ENCODE assay signal across 28 cellular contexts in genomic region chr10:76858721-76859120, GRCh38.
"Had no signal": no experiment of that assay in that cellular context is flagged by ENCODE, and none has a peak within 500 bp of the region (broad histone marks: within the 10 kb centered on the region; RNA-seq: fewer than 3 reads in every experiment).

No MANE protein-coding gene starts in this region.

- H3K9me3 Mint-ChIP-seq: endodermal cell had no signal

- H3K4me1 ChIP-seq: colonic mucosa, esophagus muscularis mucosa, esophagus squamous epithelium, foreskin keratinocyte, gastrocnemius medialis, gastroesophageal sphincter, heart left ventricle had no signal

- H3K36me3 ChIP-seq: colonic mucosa, esophagus muscularis mucosa, esophagus squamous epithelium, gastrocnemius medialis, gastroesophageal sphincter, heart left ventricle had no signal

- H3K4me2 ChIP-seq: hepatocyte had no signal

- H3K27ac ChIP-seq: colonic mucosa, coronary artery, dorsolateral prefrontal cortex, epithelial cell of prostate, esophagus muscularis mucosa, esophagus squamous epithelium, foreskin keratinocyte, gastrocnemius medialis, gastroesophageal sphincter, heart left ventricle, hepatocyte had no signal

- FAIRE-seq: colon, endometrium, endothelial cell of umbilical vein had no signal

- H3K27me3 ChIP-seq: colonic mucosa, dorsolateral prefrontal cortex, esophagus muscularis mucosa, esophagus squamous epithelium, foreskin keratinocyte, gastrocnemius medialis, gastroesophageal sphincter, heart left ventricle, hepatocyte had no signal

- H3K79me2 ChIP-seq: hepatocyte had no signal

- H2AFZ ChIP-seq: hepatocyte had no signal

- H3K27ac Mint-ChIP-seq: dendritic cell treated with granulocyte-macrophage colony-stimulating factor and Interleukin-4, amounts not matched to agents 40 ng/mL and 50 ng/mL, for 4 days; effector memory CD8-positive, alpha-beta T cell; endodermal cell had no signal

- DNase-seq: colonic mucosa; cortex of kidney; dermis blood vessel endothelial cell; dorsolateral prefrontal cortex; effector CD4-positive, alpha-beta T cell; effector CD8-positive, alpha-beta T cell; effector memory CD4-positive, alpha-beta T cell; effector memory CD8-positive, alpha-beta T cell; endodermal cell; erythroblast; esophagus squamous epithelium; foreskin fibroblast; foreskin keratinocyte; foreskin melanocyte; gastrocnemius medialis; glutamatergic neuron; head of caudate nucleus; heart left ventricle had no signal

- ATAC-seq: effector memory CD8-positive, alpha-beta T cell; esophagus mucosa; foreskin keratinocyte; gastrocnemius medialis; gastroesophageal sphincter; heart left ventricle had no signal

- H3K9me3 ChIP-seq: colonic mucosa, esophagus muscularis mucosa, esophagus squamous epithelium, gastrocnemius medialis, gastroesophageal sphincter had no signal

- H3K4me1 Mint-ChIP-seq: endodermal cell had no signal

- H3K27me3 Mint-ChIP-seq: effector memory CD8-positive, alpha-beta T cell had no signal

- H3K4me3 ChIP-seq: colonic mucosa, coronary artery, dorsolateral prefrontal cortex, esophagus muscularis mucosa, esophagus squamous epithelium, gastrocnemius medialis, gastroesophageal sphincter, heart left ventricle, hepatocyte had no signal

- H3K4me3 Mint-ChIP-seq: dendritic cell treated with granulocyte-macrophage colony-stimulating factor and Interleukin-4, amounts not matched to agents 40 ng/mL and 50 ng/mL, for 4 days; effector memory CD8-positive, alpha-beta T cell; endodermal cell had no signal
